ENCODE assay signal across 8 cellular contexts in the genomic region with DNA sequence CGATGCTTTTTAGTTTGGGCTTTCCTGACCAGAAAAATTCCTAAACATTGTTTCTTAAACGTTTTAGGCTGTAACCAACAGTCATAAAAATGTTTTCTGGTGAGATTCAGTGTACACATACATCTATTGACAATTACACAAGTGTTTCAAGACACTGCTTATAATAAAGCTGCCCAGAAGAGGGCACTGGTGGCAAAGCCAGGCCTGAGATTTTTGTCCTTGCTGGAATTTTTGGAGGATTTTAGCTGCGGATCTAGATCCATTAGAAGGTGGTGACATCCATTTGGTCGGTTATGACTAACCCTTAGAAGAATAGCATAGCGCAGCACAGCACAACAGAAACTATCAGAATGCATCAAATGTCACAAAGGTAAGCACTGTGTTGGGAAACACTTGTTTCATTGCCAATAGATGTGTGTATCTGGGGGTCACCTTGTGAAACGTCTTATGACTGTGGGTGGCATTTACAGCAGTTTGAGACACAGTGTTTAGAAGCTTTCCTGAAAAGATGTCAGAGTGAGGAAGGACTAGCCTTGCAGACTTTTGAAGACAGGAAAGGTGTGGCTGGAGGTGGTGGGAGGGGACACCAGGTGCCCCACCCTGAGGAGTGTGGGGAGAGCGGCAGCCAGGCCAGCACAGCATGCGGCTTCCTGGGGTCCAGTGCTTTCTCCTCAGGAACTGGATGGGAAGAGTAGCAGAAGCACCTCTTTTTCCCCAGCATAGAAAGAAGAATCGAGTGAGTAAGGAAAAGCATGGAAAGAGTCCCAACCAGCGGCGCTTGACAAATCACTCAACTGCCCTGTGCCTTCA. TPM values are rescaled to one million over a fixed set of nuclear protein-coding genes. Genes with fewer than 3 reads are reported as not detected.
A peak's percentile ranks its signal among the peaks of the same experiment; 100 is the strongest.
DNase-seq lines count a peak whose midpoint lies in the region; FAIRE-seq and TF ChIP-seq lines count a peak whose summit lies in the region.

No MANE protein-coding gene starts in this region.

- H4K20me1 ChIP-seq in H1 (replicated peaks in 1 of 2; ENCODE audit: control insufficient read depth in 1 of 2, insufficient read depth in 2 of 2, low read length in 2 of 2) (peaks cover 0 to 5% of the 10 kb centered on the region in 2 experiments), neural progenitor cell (ENCODE audit: low read depth) (no peaks in the 10 kb centered on the region)

- no peak overlapping the region for H2BK120ac ChIP-seq in H1 (replicated peaks; ENCODE audit: low read depth, low read length)

- peak in 2 of 3 experiments; percentile 71 to 83; a peak in 3 of 4 replicates for TF ChIP-seq CTCF in H1 (IDR thresholded peaks at IDR 0.05; ENCODE audit: control extremely low read depth in 1 of 3, insufficient read depth in 1 of 3, low read depth in 1 of 3, low read length in 3 of 3)
- TF ChIP-seq CTCF in neural progenitor cell (IDR thresholded peaks at IDR 0.05) = peak; percentile 79

- H3K4me3 ChIP-seq in H1 (ENCODE audit: extremely low read depth in 1 of 4, insufficient read depth in 2 of 4, low read depth in 3 of 4, low read length in 4 of 4) = no peak overlapping the region
- no peak overlapping the region for H3K4me3 ChIP-seq in neural progenitor cell

- no peak overlapping the region for H3K27ac ChIP-seq in H1 (ENCODE audit: low read depth, low read length)
- no peak overlapping the region for H3K27ac ChIP-seq in neural progenitor cell

- no peak for TF ChIP-seq POLR2A in H1 (IDR thresholded peaks at IDR 0.05; ENCODE audit: control extremely low read depth in 1 of 2, low read depth in 2 of 2, low read length in 2 of 2)

- no peak overlapping the region for H3K4me3 Mint-ChIP-seq in neural progenitor cell
- no peak overlapping the region for H3K4me3 Mint-ChIP-seq in activated T-helper 1 cell treated with anti-CD3 and anti-CD28 coated beads, Interleukin-12 subunit alpha, Interleukin-12 subunit beta, Interleukin-2, Interleukin-4 antibody, amounts not matched to agents 30 ng/mL and 10 ng/mL and 1 ng/mL, durations not matched to agents 14 hours and 24 hours and 36 hours

- H2BK12ac ChIP-seq in H1 (ENCODE audit: low read depth, low read length) = no peak overlapping the region

- H3K23ac ChIP-seq in H1 (ENCODE audit: insufficient read length) = no peak overlapping the region

- H3K27me3 ChIP-seq in H1 (replicated peaks in 1 of 4; ENCODE audit: control insufficient read depth in 3 of 4, extremely low read depth in 1 of 4, insufficient read depth in 3 of 4, low read length in 3 of 4) (peaks cover 0 to 3% (median 0%) of the 10 kb centered on the region in 4 experiments; a peak in 1 of 7 replicates), neural progenitor cell (no peaks in the 10 kb centered on the region)

- H2AK5ac ChIP-seq in H1 (ENCODE audit: low read depth, low read length) = no peak overlapping the region

- H3K4ac ChIP-seq in H1 (replicated peaks; ENCODE audit: insufficient read length, low read depth, low read length) = no peak overlapping the region

- H3K14ac ChIP-seq in H1 (ENCODE audit: insufficient read length) = no peak overlapping the region

- no peaks in the 10 kb centered on the region for H3K79me1 ChIP-seq in H1 (ENCODE audit: low read depth, low read length)

- peaks cover 10% of the 10 kb centered on the region for H3K27me3 Mint-ChIP-seq in neural progenitor cell (ENCODE audit: insufficient read depth, low read depth)
- H3K27me3 Mint-ChIP-seq in activated T-helper 1 cell treated with anti-CD3 and anti-CD28 coated beads, Interleukin-12 subunit alpha, Interleukin-12 subunit beta, Interleukin-2, Interleukin-4 antibody, amounts not matched to agents 30 ng/mL and 10 ng/mL and 1 ng/mL, durations not matched to agents 14 hours and 24 hours and 36 hours (ENCODE audit: insufficient read depth) = no peaks in the 10 kb centered on the region

- no peak overlapping the region for H4K5ac ChIP-seq in H1 (ENCODE audit: insufficient read length, low read depth, low read length)

- no peaks in the 10 kb centered on the region for H3K4me1 Mint-ChIP-seq in neural progenitor cell
- no peaks in the 10 kb centered on the region for H3K4me1 Mint-ChIP-seq in activated T-helper 1 cell treated with anti-CD3 and anti-CD28 coated beads, Interleukin-12 subunit alpha, Interleukin-12 subunit beta, Interleukin-2, Interleukin-4 antibody, amounts not matched to agents 30 ng/mL and 10 ng/mL and 1 ng/mL, durations not matched to agents 14 hours and 24 hours and 36 hours (ENCODE audit: low read depth)

- H3K9me3 Mint-ChIP-seq in neural progenitor cell = peaks cover 3% of the 10 kb centered on the region
- H3K9me3 Mint-ChIP-seq in activated T-helper 1 cell treated with anti-CD3 and anti-CD28 coated beads, Interleukin-12 subunit alpha, Interleukin-12 subunit beta, Interleukin-2, Interleukin-4 antibody, amounts not matched to agents 30 ng/mL and 10 ng/mL and 1 ng/mL, durations not matched to agents 14 hours and 24 hours and 36 hours = no peaks in the 10 kb centered on the region

- no peak overlapping the region for H4K91ac ChIP-seq in H1 (replicated peaks; ENCODE audit: insufficient read length, low read length)

- H3K4me1 ChIP-seq in H1 (replicated peaks in 1 of 4; ENCODE audit: control insufficient read depth in 3 of 4, insufficient read depth in 4 of 4, low read length in 3 of 4) (peaks cover 0 to 3% (median 0%) of the 10 kb centered on the region in 4 experiments; a peak in 3 of 7 replicates), neural progenitor cell (no peaks in the 10 kb centered on the region)

- peaks cover 3% of the 10 kb centered on the region; the same call in 1 of the 2 replicates for H3K23me2 ChIP-seq in H1 (ENCODE audit: low read depth, low read length)

- no peaks in the 10 kb centered on the region for H3K9me3 ChIP-seq in H1 (ENCODE audit: insufficient read depth in 2 of 2, low read depth in 1 of 2, low read length in 1 of 2)
- H3K9me3 ChIP-seq in neural progenitor cell (ENCODE audit: low read depth) = no peaks in the 10 kb centered on the region

- peak; percentile 86 to 93 for TF ChIP-seq RAD21 in H1 (IDR thresholded peaks at IDR 0.05 in 1 of 2, conservative IDR thresholded peaks at IDR 0.05 in 1 of 2; ENCODE audit: low read depth in 2 of 2, low read length in 2 of 2)

- TF ChIP-seq EP300 in H1 (IDR thresholded peaks at IDR 0.05; ENCODE audit: borderline replicate concordance in 1 of 2, low read depth in 2 of 2, low read length in 2 of 2) = no peak

- H3K79me2 ChIP-seq in H1 (ENCODE audit: control insufficient read depth in 1 of 2, insufficient read depth in 2 of 2, low read length in 2 of 2) (no peaks in the 10 kb centered on the region), neural progenitor cell (ENCODE audit: low read depth) (no peaks in the 10 kb centered on the region)

- H2BK15ac ChIP-seq in H1 (ENCODE audit: low read length) = no peak overlapping the region

- no peak overlapping the region for H2BK5ac ChIP-seq in H1 (ENCODE audit: low read depth, low read length)

- no peak overlapping the region for H3K56ac ChIP-seq in H1 (replicated peaks; ENCODE audit: insufficient read length, low read depth, low read length)

- DNase-seq in Daoy (ENCODE audit: low read depth) = peak; percentile 10
- peak; percentile 31 for DNase-seq in NCI-H2171 treated with DMSO at 0.1 percent for 48 hours (lab: John Stamatoyannopoulos, UW)
- no peak for DNase-seq in H1 (ENCODE audit: low read depth in 1 of 2, low spot score in 2 of 2)
- DNase-seq in neural progenitor cell (ENCODE audit: low spot score) = peak; percentile 62
- no peak for DNase-seq in stimulated activated CD8-positive, alpha-beta memory T cell treated with anti-CD3 and anti-CD28 coated beads, Interleukin-4, amount 100 ng/mL, for 48 hours
- DNase-seq in UCSD-AML1 (lab: John Stamatoyannopoulos, UW; ENCODE audit: unreplicated experiment) = no peak
- DNase-seq in activated T-helper 1 cell treated with anti-CD3 and anti-CD28 coated beads, Interleukin-12 subunit alpha, Interleukin-12 subunit beta, Interleukin-2, Interleukin-4 antibody, amounts not matched to agents 30 ng/mL and 10 ng/mL and 1 ng/mL, durations not matched to agents 14 hours and 24 hours and 36 hours (ENCODE audit: low spot score) = no peak
- DNase-seq in activated T-cell treated with anti-CD3 and anti-CD28 coated beads, Interleukin-2, amount 50 U/mL, for 48 hours = no peak

- peaks cover 8% of the 10 kb centered on the region for H3F3A ChIP-seq in neural progenitor cell (ENCODE audit: low read depth)

- peak; percentile 88 for FAIRE-seq in H1 (lab: Jason Lieb, UNC)

- H3K4me2 ChIP-seq in H1 (ENCODE audit: insufficient read depth in 1 of 2, low read depth in 2 of 2, low read length in 2 of 2) (no peak overlapping the region), neural progenitor cell (no peak overlapping the region)

- H4K8ac ChIP-seq in H1 (ENCODE audit: extremely low read depth, insufficient read depth, low read length) = no peak overlapping the region

- intact Hi-C loops in activated T-helper 1 cell treated with anti-CD3 and anti-CD28 coated beads, Interleukin-12 subunit alpha, Interleukin-12 subunit beta, Interleukin-2, Interleukin-4 antibody, amounts not matched to agents 30 ng/mL and 10 ng/mL and 1 ng/mL, durations not matched to agents 14 hours and 24 hours and 36 hours (cut with micrococcal nuclease) = no loop called here

- CTCF ChIA-PET in H1 (lab: Charles Lee; ENCODE audit: partially characterized antibody) = interaction anchor here (0.6 to 13.1 kb wide), 26 partner anchors 10 to 251 kb away, joined by 3 to 175 read pairs (median 4); no protein-coding TSS in a partner anchor

- no peaks in the 10 kb centered on the region for H3K36me3 Mint-ChIP-seq in neural progenitor cell
- H3K36me3 Mint-ChIP-seq in activated T-helper 1 cell treated with anti-CD3 and anti-CD28 coated beads, Interleukin-12 subunit alpha, Interleukin-12 subunit beta, Interleukin-2, Interleukin-4 antibody, amounts not matched to agents 30 ng/mL and 10 ng/mL and 1 ng/mL, durations not matched to agents 14 hours and 24 hours and 36 hours (ENCODE audit: low read depth) = no peaks in the 10 kb centered on the region

- H3K27ac Mint-ChIP-seq in neural progenitor cell = peak overlapping the region; percentile 27
- no peak overlapping the region for H3K27ac Mint-ChIP-seq in activated T-helper 1 cell treated with anti-CD3 and anti-CD28 coated beads, Interleukin-12 subunit alpha, Interleukin-12 subunit beta, Interleukin-2, Interleukin-4 antibody, amounts not matched to agents 30 ng/mL and 10 ng/mL and 1 ng/mL, durations not matched to agents 14 hours and 24 hours and 36 hours

- no peak overlapping the region for H3K18ac ChIP-seq in H1 (ENCODE audit: extremely low read depth, low read length)

- POLR2A ChIA-PET in H1 (lab: Charles Lee; ENCODE audit: partially characterized antibody) = interaction anchor here (1.0 to 1.5 kb wide), 5 partner anchors 11 to 94 kb away, joined by 3 to 8 read pairs (median 5); no protein-coding TSS in a partner anchor

- H3K9ac ChIP-seq in H1 (replicated peaks in 1 of 4; ENCODE audit: extremely low read depth in 1 of 4, low read depth in 3 of 4, low read length in 3 of 4) = no peak overlapping the region
- H3K9ac ChIP-seq in neural progenitor cell = no peak overlapping the region

- no peaks in the 10 kb centered on the region for H3K36me3 ChIP-seq in H1 (ENCODE audit: control insufficient read depth in 2 of 4, insufficient read depth in 4 of 4, low read length in 3 of 4)
- H3K36me3 ChIP-seq in neural progenitor cell = no peaks in the 10 kb centered on the region

- H2BK20ac ChIP-seq in H1 (ENCODE audit: low read length) = no peak overlapping the region

- no peak overlapping the region for H2AFZ ChIP-seq in H1 (ENCODE audit: low read length)
- no peak overlapping the region for H2AFZ ChIP-seq in neural progenitor cell (replicated peaks)

- WGBS in H1 (ENCODE audit: extremely low coverage in 1 of 2, insufficient coverage in 1 of 2, insufficient read length in 1 of 2, insufficient replicate concordance in 2 of 2, low coverage in 1 of 2, low lambda C conversion rate in 2 of 2, missing lambda C conversion rate in 1 of 2), 2 experiments = 73% methylated on average over 10 of the region's 11 CpGs; no CpG with 5 or more reads in 1 of the 2 experiments

RNA-seq across cellular contexts. Expression of gene FKBP4, which starts 54.7 kb away (rescaled TPM):
- 123 and 136 TPM in 2 replicates for total RNA-seq in Daoy (2014; rRNA removed; shearing (Covaris generic))
- total RNA-seq in H1 (2021; fragmentation: NEBNext Ultra II Directional; extraction: Animal tissue kit (Norgen Biotek cat#: 25700)) = 227 and 243 TPM in 2 replicates
- polyA plus RNA-seq in H1 (2011; rRNA removed) = 72.6 and 82.0 TPM in 2 replicates
- 106 TPM for polyA plus RNA-seq in H1 (2011; cell fraction: cytosol; rRNA removed)
- polyA plus RNA-seq in H1 (2011; cell fraction: nucleus; rRNA removed) = 112 TPM
- 158 to 191 TPM (median 164 TPM) in 4 replicates for polyA plus RNA-seq in H1 (2012, experiment 1 of 2)
- polyA plus RNA-seq in H1 (2012, experiment 2 of 2) = 169 TPM
- polyA plus RNA-seq in H1 (2013, experiment 1 of 2) = 116 TPM
- polyA plus RNA-seq in H1 (2013, experiment 2 of 2) = 114 TPM
- 119 and 142 TPM in 2 replicates for polyA minus RNA-seq in H1 (2011; rRNA and poly(A)+ RNA removed)
- 99.8 TPM for polyA minus RNA-seq in H1 (2011; cell fraction: cytosol; rRNA and poly(A)+ RNA removed)
- polyA minus RNA-seq in H1 (2011; cell fraction: nucleus; rRNA and poly(A)+ RNA removed) = 91.1 TPM
- total RNA-seq in neural progenitor cell (ENCODE audit: low replicate concordance) = 45.3 and 58.6 TPM in 2 replicates
- total RNA-seq in activated T-helper 1 cell treated with anti-CD3 and anti-CD28 coated beads, Interleukin-12 subunit alpha, Interleukin-12 subunit beta, Interleukin-2, Interleukin-4 antibody, amounts not matched to agents 30 ng/mL and 10 ng/mL and 1 ng/mL, durations not matched to agents 14 hours and 24 hours and 36 hours = 247 and 269 TPM in 2 replicates

Comparison
In these comparisons a context has a peak if more than half of its experiments do, and no peak if none do; other contexts are left out.
1. DNase-seq: peak in Daoy (single experiment), NCI-H2171 treated with DMSO at 0.1 percent for 48 hours (single experiment) and neural progenitor cell (single experiment); none in H1 (0 of 2), stimulated activated CD8-positive, alpha-beta memory T cell treated with anti-CD3 and anti-CD28 coated beads, Interleukin-4, amount 100 ng/mL, for 48 hours (single experiment), UCSD-AML1 (single experiment), activated T-helper 1 cell treated with anti-CD3 and anti-CD28 coated beads, Interleukin-12 subunit alpha, Interleukin-12 subunit beta, Interleukin-2, Interleukin-4 antibody, amounts not matched to agents 30 ng/mL and 10 ng/mL and 1 ng/mL, durations not matched to agents 14 hours and 24 hours and 36 hours (single experiment) and activated T-cell treated with anti-CD3 and anti-CD28 coated beads, Interleukin-2, amount 50 U/mL, for 48 hours (0 of 2).